21 cellular contexts compared by ENCODE assay signal in genomic region chr11:129989437-129989836, GRCh38.
"Had no signal": no experiment of that assay in that cellular context is flagged by ENCODE, and none has a peak within 500 bp of the region (broad histone marks: within the 10 kb centered on the region; RNA-seq: fewer than 3 reads in every experiment).

No MANE protein-coding gene starts in this region.

- H3K9ac ChIP-seq: SK-N-SH had no signal

- DNase-seq: activated CD4-positive, alpha-beta T cell treated with anti-CD3 and anti-CD28 coated beads for 4 hours; activated CD8-positive, alpha-beta memory T cell treated with anti-CD3 and anti-CD28 coated beads, Interleukin-2, amount 50 U/mL, for 4 hours; activated CD8-positive, alpha-beta T cell treated with anti-CD3 and anti-CD28 coated beads for 36 hours; activated naive CD4-positive, alpha-beta T cell treated with anti-CD3 and anti-CD28 coated beads, Interleukin-2, amount 50 U/mL, for 16 hours; activated naive CD8-positive, alpha-beta T cell treated with anti-CD3 and anti-CD28 coated beads, Interleukin-2, amount 10 ng/mL, durations not matched to agents 7 days and 5 days; adrenal gland; aorta; Kasumi-1; KBM-7; NCI-H1048; NCI-H146; NCI-H1930; NCI-H2107; NCI-H2171 treated with DMSO at 0.1 percent for 48 hours; NCI-H226; NCI-H526; SK-N-SH; T-helper 1 cell had no signal

- H3K27ac Mint-ChIP-seq: activated CD8-positive, alpha-beta T cell treated with anti-CD3 and anti-CD28 coated beads for 36 hours; activated naive CD8-positive, alpha-beta T cell treated with anti-CD3 and anti-CD28 coated beads, Interleukin-2, amount 10 ng/mL, durations not matched to agents 7 days and 5 days had no signal

- H3K4me1 ChIP-seq: breast epithelium had no signal

- H3K27me3 ChIP-seq: adrenal gland, breast epithelium had no signal

- H3K9me3 Mint-ChIP-seq: activated CD8-positive, alpha-beta T cell treated with anti-CD3 and anti-CD28 coated beads for 36 hours; activated naive CD8-positive, alpha-beta T cell treated with anti-CD3 and anti-CD28 coated beads, Interleukin-2, amount 10 ng/mL, durations not matched to agents 7 days and 5 days had no signal

- H3K27ac ChIP-seq: adrenal gland, breast epithelium, VCaP had no signal

- H3K4me3 Mint-ChIP-seq: activated CD8-positive, alpha-beta T cell treated with anti-CD3 and anti-CD28 coated beads for 36 hours; activated naive CD8-positive, alpha-beta T cell treated with anti-CD3 and anti-CD28 coated beads, Interleukin-2, amount 10 ng/mL, durations not matched to agents 7 days and 5 days had no signal

- H3K4me3 ChIP-seq: adrenal gland, breast epithelium had no signal

- H3K36me3 ChIP-seq: adrenal gland, breast epithelium had no signal

- H3K4me2 ChIP-seq: SK-N-SH had no signal

- ATAC-seq: activated CD8-positive, alpha-beta T cell treated with anti-CD3 and anti-CD28 coated beads for 36 hours; Right ventricle myocardium inferior had no signal

- H3K4me1 Mint-ChIP-seq: activated naive CD8-positive, alpha-beta T cell treated with anti-CD3 and anti-CD28 coated beads, Interleukin-2, amount 10 ng/mL, durations not matched to agents 7 days and 5 days had no signal

- H3K27me3 Mint-ChIP-seq: activated CD8-positive, alpha-beta T cell treated with anti-CD3 and anti-CD28 coated beads for 36 hours; activated naive CD8-positive, alpha-beta T cell treated with anti-CD3 and anti-CD28 coated beads, Interleukin-2, amount 10 ng/mL, durations not matched to agents 7 days and 5 days had no signal

- H3K9me2 ChIP-seq: SK-N-SH had no signal

- H3K9me3 ChIP-seq: adrenal gland, breast epithelium, SK-N-SH had no signal
